Comparison of ENCODE assay signal across 31 cellular contexts in the genomic region with DNA sequence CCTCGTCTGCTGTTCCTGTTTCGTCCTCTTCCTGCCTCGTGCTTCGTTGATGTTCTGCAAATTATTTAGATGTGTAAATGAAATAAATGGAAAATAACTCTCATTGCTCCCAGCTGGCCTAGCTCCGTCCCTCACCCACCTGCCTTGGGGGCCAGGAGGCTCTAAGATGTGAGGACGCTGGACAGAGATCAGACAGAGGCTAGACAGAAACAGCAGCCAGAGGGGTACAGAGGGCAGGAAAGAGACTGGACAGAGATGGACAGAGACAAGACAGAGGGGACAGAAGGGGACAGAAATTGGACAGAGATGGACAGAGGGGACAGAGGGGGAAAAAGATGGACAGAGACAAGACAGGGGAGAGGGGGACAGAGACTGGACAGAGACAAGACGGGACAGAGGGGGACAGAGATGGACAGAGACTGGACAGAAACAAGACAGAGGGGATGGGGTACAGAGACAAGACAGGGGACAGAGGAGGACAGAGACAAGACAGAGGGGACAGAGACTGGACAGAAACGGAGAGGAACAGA. TPM values are rescaled to one million over a fixed set of nuclear protein-coding genes. Genes with fewer than 3 reads are reported as not detected.
"Had no signal": no experiment of that assay in that cellular context is flagged by ENCODE, and none has a peak within 500 bp of the region (broad histone marks: within the 10 kb centered on the region; RNA-seq: fewer than 3 reads in every experiment).

No MANE protein-coding gene starts in this region.

- H3K27ac ChIP-seq: epithelial cell of prostate, right atrium auricular region, suprapubic skin, transverse colon, uterus had no signal

- H3K4me3 Mint-ChIP-seq: activated B cell treated with CpG ODN at 0.5 μM for 24 hours; activated CD4-positive, alpha-beta memory T cell treated with anti-CD3 and anti-CD28 coated beads, Interleukin-2, amount 10 ng/mL, durations not matched to agents 7 days and 5 days; activated CD8-positive, alpha-beta memory T cell treated with anti-CD3 and anti-CD28 coated beads, Interleukin-2, amount 10 ng/mL, durations not matched to agents 7 days and 5 days; activated naive CD8-positive, alpha-beta T cell treated with anti-CD3 and anti-CD28 coated beads, Interleukin-2, amount 10 ng/mL, durations not matched to agents 7 days and 5 days; brain; endodermal cell; mesothelial cell of epicardium; nephron progenitor cell; stimulated activated naive CD8-positive, alpha-beta T cell treated with anti-CD3 and anti-CD28 coated beads, Interleukin-15, amount 100 ng/mL, for 72 hours; T-helper 1 cell treated with Interleukin-12 subunit alpha and Interleukin-12 subunit beta and Interleukin-4 antibody, amounts not matched to agents 30 μg/mL and 1 μg/mL, for 36 hours had no signal

- H3K27me3 Mint-ChIP-seq: activated CD4-positive, alpha-beta memory T cell treated with anti-CD3 and anti-CD28 coated beads, Interleukin-2, amount 10 ng/mL, durations not matched to agents 7 days and 5 days; activated CD8-positive, alpha-beta memory T cell treated with anti-CD3 and anti-CD28 coated beads, Interleukin-2, amount 10 ng/mL, durations not matched to agents 7 days and 5 days; brain had no signal

- DNase-seq: activated B cell treated with CpG ODN at 0.5 μM for 24 hours; activated CD4-positive, alpha-beta memory T cell treated with anti-CD3 and anti-CD28 coated beads, Interleukin-2, amount 10 ng/mL, durations not matched to agents 7 days and 5 days; activated CD4-positive, alpha-beta T cell treated with anti-CD3 and anti-CD28 coated beads for 48 hours; activated CD8-positive, alpha-beta memory T cell treated with anti-CD3 and anti-CD28 coated beads, Interleukin-2, amount 10 ng/mL, durations not matched to agents 7 days and 5 days; activated naive CD4-positive, alpha-beta T cell treated with Interleukin-2 at 50 U/mL for 16 hours; activated naive CD8-positive, alpha-beta T cell treated with anti-CD3 and anti-CD28 coated beads, Interleukin-2, amount 10 ng/mL, durations not matched to agents 7 days and 5 days; amygdala; caudate nucleus; endodermal cell; hypothalamus; nephron progenitor cell; stimulated activated CD4-positive, alpha-beta T cell treated with anti-CD3 and anti-CD28 coated beads, Interleukin-2, amount 100 ng/mL, for 48 hours; stimulated activated naive CD8-positive, alpha-beta T cell treated with anti-CD3 and anti-CD28 coated beads, Interleukin-15, amount 100 ng/mL, for 72 hours; uterus had no signal

- H3K4me1 Mint-ChIP-seq: activated B cell treated with CpG ODN at 0.5 μM for 24 hours; activated CD8-positive, alpha-beta memory T cell treated with anti-CD3 and anti-CD28 coated beads, Interleukin-2, amount 10 ng/mL, durations not matched to agents 7 days and 5 days; activated naive CD8-positive, alpha-beta T cell treated with anti-CD3 and anti-CD28 coated beads, Interleukin-2, amount 10 ng/mL, durations not matched to agents 7 days and 5 days; stimulated activated naive CD8-positive, alpha-beta T cell treated with anti-CD3 and anti-CD28 coated beads, Interleukin-15, amount 100 ng/mL, for 72 hours had no signal

- H3K9me3 Mint-ChIP-seq: activated B cell treated with CpG ODN at 0.5 μM for 24 hours; activated CD4-positive, alpha-beta memory T cell treated with anti-CD3 and anti-CD28 coated beads, Interleukin-2, amount 10 ng/mL, durations not matched to agents 7 days and 5 days; activated naive CD8-positive, alpha-beta T cell treated with anti-CD3 and anti-CD28 coated beads, Interleukin-2, amount 10 ng/mL, durations not matched to agents 7 days and 5 days; activated T-helper 2 cell treated with anti-CD3 and anti-CD28 coated beads, Interferon-gamma antibody, Interleukin-2, Interleukin-4, amounts not matched to agents 10 μg/mL and 5 μg/mL and 100 μg/mL, durations not matched to agents 14 hours and 24 hours and 36 hours; brain; endodermal cell; mesothelial cell of epicardium; nephron progenitor cell; stimulated activated naive CD8-positive, alpha-beta T cell treated with anti-CD3 and anti-CD28 coated beads, Interleukin-15, amount 100 ng/mL, for 72 hours; T-helper 1 cell treated with Interleukin-12 subunit alpha and Interleukin-12 subunit beta and Interleukin-4 antibody, amounts not matched to agents 30 μg/mL and 1 μg/mL, for 36 hours had no signal

- H3K36me3 Mint-ChIP-seq: activated CD8-positive, alpha-beta memory T cell treated with anti-CD3 and anti-CD28 coated beads, Interleukin-2, amount 10 ng/mL, durations not matched to agents 7 days and 5 days; activated naive CD8-positive, alpha-beta T cell treated with anti-CD3 and anti-CD28 coated beads, Interleukin-2, amount 10 ng/mL, durations not matched to agents 7 days and 5 days; brain had no signal

- H3K9me3 ChIP-seq: right atrium auricular region, suprapubic skin, transverse colon, uterus had no signal

- H3K36me3 ChIP-seq: right atrium auricular region, transverse colon, uterus had no signal

- H3K27ac Mint-ChIP-seq: activated B cell treated with CpG ODN at 0.5 μM for 24 hours; activated CD4-positive, alpha-beta memory T cell treated with anti-CD3 and anti-CD28 coated beads, Interleukin-2, amount 10 ng/mL, durations not matched to agents 7 days and 5 days; activated CD8-positive, alpha-beta memory T cell treated with anti-CD3 and anti-CD28 coated beads, Interleukin-2, amount 10 ng/mL, durations not matched to agents 7 days and 5 days; activated naive CD8-positive, alpha-beta T cell treated with anti-CD3 and anti-CD28 coated beads, Interleukin-2, amount 10 ng/mL, durations not matched to agents 7 days and 5 days; activated T-helper 2 cell treated with anti-CD3 and anti-CD28 coated beads, Interferon-gamma antibody, Interleukin-2, Interleukin-4, amounts not matched to agents 10 μg/mL and 5 μg/mL and 100 μg/mL, durations not matched to agents 14 hours and 24 hours and 36 hours; endodermal cell; mesothelial cell of epicardium; nephron progenitor cell; progenitor cell of endocrine pancreas; stimulated activated naive CD8-positive, alpha-beta T cell treated with anti-CD3 and anti-CD28 coated beads, Interleukin-15, amount 100 ng/mL, for 72 hours; T-helper 1 cell treated with Interleukin-12 subunit alpha and Interleukin-12 subunit beta and Interleukin-4 antibody, amounts not matched to agents 30 μg/mL and 1 μg/mL, for 36 hours had no signal

- H3K27me3 ChIP-seq: right atrium auricular region, uterus had no signal

- H3K4me3 ChIP-seq: right atrium auricular region, skin epidermis, suprapubic skin, transverse colon, uterus had no signal

- FAIRE-seq: colon, keratinocyte, TTC549 had no signal

- ATAC-seq: activated CD8-positive, alpha-beta memory T cell treated with anti-CD3 and anti-CD28 coated beads, Interleukin-2, amount 10 ng/mL, durations not matched to agents 7 days and 5 days had no signal

RNA-seq across cellular contexts. Expression of a gene that starts 16.1 kb away (rescaled TPM):
- total RNA-seq: activated B cell treated with CpG ODN at 0.5 μM for 24 hours; activated CD4-positive, alpha-beta memory T cell treated with anti-CD3 and anti-CD28 coated beads, Interleukin-2, amount 10 ng/mL, durations not matched to agents 7 days and 5 days; activated naive CD8-positive, alpha-beta T cell treated with anti-CD3 and anti-CD28 coated beads, Interleukin-2, amount 10 ng/mL, durations not matched to agents 7 days and 5 days; activated T-helper 2 cell treated with anti-CD3 and anti-CD28 coated beads, Interferon-gamma antibody, Interleukin-2, Interleukin-4, amounts not matched to agents 10 μg/mL and 5 μg/mL and 100 μg/mL, durations not matched to agents 14 hours and 24 hours and 36 hours; glomerular endothelial cell; left lobe of liver; lung microvascular endothelial cell; omental fat pad; suprapubic skin; uterus had no signal

RNA-seq across cellular contexts. Expression of a gene that starts 28.6 kb away (rescaled TPM):
- total RNA-seq: activated B cell treated with CpG ODN at 0.5 μM for 24 hours; activated CD4-positive, alpha-beta memory T cell treated with anti-CD3 and anti-CD28 coated beads, Interleukin-2, amount 10 ng/mL, durations not matched to agents 7 days and 5 days; activated naive CD8-positive, alpha-beta T cell treated with anti-CD3 and anti-CD28 coated beads, Interleukin-2, amount 10 ng/mL, durations not matched to agents 7 days and 5 days; activated T-helper 2 cell treated with anti-CD3 and anti-CD28 coated beads, Interferon-gamma antibody, Interleukin-2, Interleukin-4, amounts not matched to agents 10 μg/mL and 5 μg/mL and 100 μg/mL, durations not matched to agents 14 hours and 24 hours and 36 hours; glomerular endothelial cell; left lobe of liver; lung microvascular endothelial cell; omental fat pad; progenitor cell of endocrine pancreas; right atrium auricular region; suprapubic skin; transverse colon; uterus had no signal

RNA-seq across cellular contexts. Expression of a gene that starts 54.1 kb away (rescaled TPM):
- total RNA-seq: activated B cell treated with CpG ODN at 0.5 μM for 24 hours, endodermal cell, progenitor cell of endocrine pancreas had no signal
